In the genomic region with DNA sequence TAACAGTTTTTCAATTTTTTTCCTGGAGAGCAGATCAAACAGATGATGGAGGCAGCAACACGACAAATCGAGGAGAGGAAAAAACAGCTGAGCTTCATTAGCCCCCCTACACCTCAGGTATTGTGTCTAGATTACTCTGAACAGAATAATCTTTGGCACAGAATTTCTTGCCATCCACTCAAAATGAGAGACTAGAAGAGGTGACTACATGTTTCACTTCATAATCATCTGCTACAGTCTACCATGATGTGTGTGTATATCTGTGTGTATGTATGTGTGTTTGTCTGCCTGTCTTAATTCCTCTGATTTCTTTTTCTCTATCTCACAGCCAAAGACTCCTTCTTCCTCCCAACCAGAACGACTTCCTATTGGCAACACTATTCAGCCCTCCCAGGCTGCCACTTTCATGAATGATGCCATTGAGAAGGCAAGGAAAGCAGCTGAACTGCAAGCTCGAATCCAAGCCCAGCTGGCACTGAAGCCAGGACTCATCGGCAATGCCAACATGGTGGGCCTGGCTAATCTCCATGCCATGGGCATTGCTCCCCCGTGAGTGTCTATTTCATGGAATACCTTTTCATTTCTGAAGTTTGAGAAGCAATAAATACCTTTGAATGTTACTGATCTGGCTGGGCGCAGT, we compare ENCODE assay signal across 22 cellular contexts. TPM values are rescaled to one million over a fixed set of nuclear protein-coding genes. Genes with fewer than 3 reads are reported as not detected.
DNase-seq lines count a peak whose midpoint lies in the region; ATAC-seq lines count a peak whose summit lies in the region.
"Had no signal": no experiment of that assay in that cellular context is flagged by ENCODE, and none has a peak within 500 bp of the region (broad histone marks: within the 10 kb centered on the region; RNA-seq: fewer than 3 reads in every experiment).

No MANE protein-coding gene starts in this region.

- H3K4me3 Mint-ChIP-seq in activated naive CD8-positive, alpha-beta T cell treated with anti-CD3 and anti-CD28 coated beads, Interleukin-2, amount 50 U/mL, for 24 hours = no peak overlapping the region
- no peak overlapping the region for H3K4me3 Mint-ChIP-seq in stimulated activated effector memory CD8-positive, alpha-beta T cell treated with anti-CD3 and anti-CD28 coated beads, Interleukin-12 subunit alpha, Interleukin-12 subunit beta, amount 100 ng/mL, for 72 hours
- H3K4me3 Mint-ChIP-seq: H9 had no signal

- peaks cover 22 to 41% of the 10 kb centered on the region in 2 donors for H3K36me3 Mint-ChIP-seq in activated naive CD4-positive, alpha-beta T cell treated with anti-CD3 and anti-CD28 coated beads, Interleukin-2, amount 50 U/mL, for 72 hours
- H3K36me3 Mint-ChIP-seq in activated naive CD8-positive, alpha-beta T cell treated with anti-CD3 and anti-CD28 coated beads, Interleukin-2, amount 50 U/mL, for 24 hours (ENCODE audit: low read depth) = peaks cover 55% of the 10 kb centered on the region
- H3K36me3 Mint-ChIP-seq in stimulated activated effector memory CD8-positive, alpha-beta T cell treated with anti-CD3 and anti-CD28 coated beads, Interleukin-12 subunit alpha, Interleukin-12 subunit beta, amount 100 ng/mL, for 72 hours = peaks cover 100% of the 10 kb centered on the region

- no peak for DNase-seq in activated naive CD4-positive, alpha-beta T cell treated with anti-CD3 and anti-CD28 coated beads, Interleukin-2, amount 50 U/mL, for 72 hours (ENCODE audit: low spot score in 2 of 2)
- DNase-seq in activated naive CD4-positive, alpha-beta T cell treated with anti-CD3 and anti-CD28 coated beads, Interleukin-2, amount 50 U/mL, for 16 hours = no peak
- DNase-seq in activated naive CD8-positive, alpha-beta T cell treated with anti-CD3 and anti-CD28 coated beads, Interleukin-2, amount 50 U/mL, for 24 hours = no peak
- peak; percentile 3 to 9 for DNase-seq in hippocampal formation (lab: John Stamatoyannopoulos, UW)
- no peak for DNase-seq in stimulated activated effector memory CD8-positive, alpha-beta T cell treated with anti-CD3 and anti-CD28 coated beads, Interleukin-12 subunit alpha, Interleukin-12 subunit beta, amount 100 ng/mL, for 72 hours (ENCODE audit: low spot score in 2 of 2)
- DNase-seq: Caco-2; CD4-positive, alpha-beta memory T cell; DMS 273 treated with DMSO at 0.1 percent for 48 hours; DND-41; GM23248; H9; IMR-90; NCI-H1105; NCI-H146; NCI-H2029; NCI-H2227 treated with DMSO at 0.1 percent for 48 hours; NCI-H524; NCI-H774; NK-92 treated with Interleukin-12 subunit alpha and Interleukin-12 subunit beta, amount 100 ng/mL, for 24 hours had no signal

- no peaks in the 10 kb centered on the region for H3K4me1 Mint-ChIP-seq in activated naive CD8-positive, alpha-beta T cell treated with anti-CD3 and anti-CD28 coated beads, Interleukin-2, amount 50 U/mL, for 24 hours
- peaks cover 15% of the 10 kb centered on the region for H3K4me1 Mint-ChIP-seq in stimulated activated effector memory CD8-positive, alpha-beta T cell treated with anti-CD3 and anti-CD28 coated beads, Interleukin-12 subunit alpha, Interleukin-12 subunit beta, amount 100 ng/mL, for 72 hours
- H3K4me1 Mint-ChIP-seq: H9 had no signal

- no peaks in the 10 kb centered on the region for H3K9me3 Mint-ChIP-seq in activated naive CD4-positive, alpha-beta T cell treated with anti-CD3 and anti-CD28 coated beads, Interleukin-2, amount 50 U/mL, for 72 hours
- H3K9me3 Mint-ChIP-seq in activated naive CD8-positive, alpha-beta T cell treated with anti-CD3 and anti-CD28 coated beads, Interleukin-2, amount 50 U/mL, for 24 hours = no peaks in the 10 kb centered on the region
- no peaks in the 10 kb centered on the region for H3K9me3 Mint-ChIP-seq in stimulated activated effector memory CD8-positive, alpha-beta T cell treated with anti-CD3 and anti-CD28 coated beads, Interleukin-12 subunit alpha, Interleukin-12 subunit beta, amount 100 ng/mL, for 72 hours
- H3K9me3 Mint-ChIP-seq: CD4-positive, alpha-beta memory T cell; H9 had no signal

- H3K27me3 Mint-ChIP-seq in activated naive CD8-positive, alpha-beta T cell treated with anti-CD3 and anti-CD28 coated beads, Interleukin-2, amount 50 U/mL, for 24 hours = no peaks in the 10 kb centered on the region
- H3K27me3 Mint-ChIP-seq: CD4-positive, alpha-beta memory T cell had no signal

- H3K27ac Mint-ChIP-seq in activated naive CD4-positive, alpha-beta T cell treated with anti-CD3 and anti-CD28 coated beads, Interleukin-2, amount 50 U/mL, for 72 hours = peak overlapping the region; percentile 15 to 51
- peak overlapping the region; percentile 2 for H3K27ac Mint-ChIP-seq in activated naive CD8-positive, alpha-beta T cell treated with anti-CD3 and anti-CD28 coated beads, Interleukin-2, amount 50 U/mL, for 24 hours
- H3K27ac Mint-ChIP-seq in stimulated activated effector memory CD8-positive, alpha-beta T cell treated with anti-CD3 and anti-CD28 coated beads, Interleukin-12 subunit alpha, Interleukin-12 subunit beta, amount 100 ng/mL, for 72 hours = peak overlapping the region; percentile 53
- H3K27ac Mint-ChIP-seq: CD4-positive, alpha-beta memory T cell; H9 had no signal

- ATAC-seq in activated naive CD4-positive, alpha-beta T cell treated with anti-CD3 and anti-CD28 coated beads, Interleukin-2, amount 50 U/mL, for 72 hours = peak in 1 of 2 donors; percentile 53
- no peak for ATAC-seq in activated naive CD8-positive, alpha-beta T cell treated with anti-CD3 and anti-CD28 coated beads, Interleukin-2, amount 50 U/mL, for 24 hours
- ATAC-seq in stimulated activated effector memory CD8-positive, alpha-beta T cell treated with anti-CD3 and anti-CD28 coated beads, Interleukin-12 subunit alpha, Interleukin-12 subunit beta, amount 100 ng/mL, for 72 hours = peak; percentile 51
- ATAC-seq in GM18519 (IDR thresholded peaks at IDR 0.05; ENCODE audit: low FRiP score, unreplicated experiment) (no peak), HG03108 (IDR thresholded peaks at IDR 0.05; ENCODE audit: unreplicated experiment) (no peak)
- ATAC-seq: GM12878 had no signal

RNA-seq across cellular contexts. Expression of gene PRPF3, which starts 11.4 kb away (rescaled TPM):
- 10 to 100 TPM; 79.0 to 92.0 TPM for total RNA-seq in activated naive CD4-positive, alpha-beta T cell treated with anti-CD3 and anti-CD28 coated beads, Interleukin-2, amount 50 U/mL, for 72 hours

RNA-seq across cellular contexts. Expression of gene RPRD2, which starts 31.2 kb away (rescaled TPM):
- 10 to 100 TPM; 23.1 to 26.0 TPM for total RNA-seq in activated naive CD4-positive, alpha-beta T cell treated with anti-CD3 and anti-CD28 coated beads, Interleukin-2, amount 50 U/mL, for 72 hours

RNA-seq across cellular contexts. Expression of gene MRPS21, which starts 39.1 kb away (rescaled TPM):
- total RNA-seq in activated naive CD4-positive, alpha-beta T cell treated with anti-CD3 and anti-CD28 coated beads, Interleukin-2, amount 50 U/mL, for 72 hours = 10 to 100 TPM; 70.7 to 94.2 TPM

RNA-seq across cellular contexts. Expression of gene CIART, which starts 50.4 kb away (rescaled TPM):
- total RNA-seq in activated naive CD4-positive, alpha-beta T cell treated with anti-CD3 and anti-CD28 coated beads, Interleukin-2, amount 50 U/mL, for 72 hours = 1 to 10 TPM; 4.6 to 9.1 TPM

Comparison
In these comparisons a context has a peak if more than half of its experiments do, and no peak if none do; other contexts are left out.
1. DNase-seq: peak in hippocampal formation (2 of 2); none in activated naive CD4-positive, alpha-beta T cell treated with anti-CD3 and anti-CD28 coated beads, Interleukin-2, amount 50 U/mL, for 72 hours (0 of 2), activated naive CD4-positive, alpha-beta T cell treated with anti-CD3 and anti-CD28 coated beads, Interleukin-2, amount 50 U/mL, for 16 hours (single experiment), activated naive CD8-positive, alpha-beta T cell treated with anti-CD3 and anti-CD28 coated beads, Interleukin-2, amount 50 U/mL, for 24 hours (single experiment) and stimulated activated effector memory CD8-positive, alpha-beta T cell treated with anti-CD3 and anti-CD28 coated beads, Interleukin-12 subunit alpha, Interleukin-12 subunit beta, amount 100 ng/mL, for 72 hours (0 of 2).
2. H3K27ac Mint-ChIP-seq: peak in every context shown above with its lines; median percentile 53 in stimulated activated effector memory CD8-positive, alpha-beta T cell treated with anti-CD3 and anti-CD28 coated beads, Interleukin-12 subunit alpha, Interleukin-12 subunit beta, amount 100 ng/mL, for 72 hours; 33 in activated naive CD4-positive, alpha-beta T cell treated with anti-CD3 and anti-CD28 coated beads, Interleukin-2, amount 50 U/mL, for 72 hours; 2 in activated naive CD8-positive, alpha-beta T cell treated with anti-CD3 and anti-CD28 coated beads, Interleukin-2, amount 50 U/mL, for 24 hours.